ENCODE assay signal across 8 cellular contexts in genomic region chr3:107676469-107677309, GRCh38.
DNase-seq lines count a peak whose midpoint lies in the region; ATAC-seq, FAIRE-seq and TF ChIP-seq lines count a peak whose summit lies in the region.

No MANE protein-coding gene starts in this region.

- CTCF ChIA-PET in K562 (lab: Yijun Ruan, JAX; ENCODE audit: low intra/inter-chr PET ratio) = interaction anchor here (1.0 to 1.4 kb wide), 3 partner anchors 65 to 876 kb away, joined by 3 to 8 read pairs (median 3); no protein-coding TSS in a partner anchor

- 26% methylated on average over 2 of the region's 2 CpGs for WGBS in K562 (ENCODE audit: insufficient coverage, low coverage, missing lambda C conversion rate)
- WGBS in lung, 2 donors = 72 to 76% methylated on average over 2 of the region's 2 CpGs

- TF ChIP-seq CTCF in K562 (IDR thresholded peaks at IDR 0.05 in 2 of 3, conservative IDR thresholded peaks at IDR 0.05 in 1 of 3; ENCODE audit: insufficient read depth in 2 of 3, low read depth in 1 of 3, low read length in 3 of 3) (peak in 2 of 3 experiments; percentile 34 to 52; a peak in 3 of 6 replicates), lung (IDR thresholded peaks at IDR 0.05; ENCODE audit: control extremely low read depth, extremely low read depth) (peak; percentile 6)

- ATAC-seq in Right ventricle myocardium superior (ENCODE audit: poor library complexity) (peak; percentile 58), K562 (no peak), lung (ENCODE audit: insufficient read depth, low FRiP score) (peak; percentile 41)

- DNase-seq in Right ventricle myocardium superior (no peak), cardiac septum (ENCODE audit: low spot score) (no peak), NCI-H2171 (lab: John Stamatoyannopoulos, UW) (peak; percentile 47), K562 (ENCODE audit: extremely low read depth in 1 of 4, low spot score in 3 of 4) (peak in 1 of 4 experiments; percentile 4), lung (ENCODE audit: low spot score) (no peak), amygdala (lab: John Stamatoyannopoulos, UW) (no peak), foreskin melanocyte (no peak)
- DNase-seq in activated effector memory CD4-positive, alpha-beta T cell treated with anti-CD3 and anti-CD28 coated beads, Interleukin-2, amount 50 U/mL, for 16 hours = no peak

- intact Hi-C loops in Right ventricle myocardium superior (cut with DNase I) (no loop called here), cardiac septum (cut with DNase I) (loop anchor here (5.0 kb wide), 1 partner anchor 66 kb away; no protein-coding TSS in a partner anchor), K562 (cut with micrococcal nuclease) (loop anchor here (2.0 to 10.0 kb wide), 3 partner anchors 66 to 442 kb away; no protein-coding TSS in a partner anchor)

- no peak for TF ChIP-seq EP300 in K562 (IDR thresholded peaks at IDR 0.05; ENCODE audit: low read length)

- no peak overlapping the region for H2AFZ ChIP-seq in K562 (ENCODE audit: low read depth, low read length)

- no peak for TF ChIP-seq POLR2A in K562 (conservative IDR thresholded peaks at IDR 0.05)

- POLR2A ChIA-PET in K562 (lab: Yijun Ruan, JAX) = interaction anchor here (0.5 to 1.9 kb wide), 4 partner anchors 14 to 243 kb away, joined by 3 to 5 read pairs (median 4); no protein-coding TSS in a partner anchor

- no peak overlapping the region for H3K4me2 ChIP-seq in K562 (ENCODE audit: insufficient read depth, low read length)

- no peaks in the 10 kb centered on the region for H3K9me1 ChIP-seq in K562 (ENCODE audit: control insufficient read depth, insufficient read depth, low read length)

- no TSS peak for BruUV-seq in K562 (replicated peaks; lab: Mats Ljungman, UMichigan)

- H4K20me1 ChIP-seq in K562 (replicated peaks; ENCODE audit: control insufficient read depth, insufficient read depth, low read length) = 0 out of 2 replicates have a peak, but pooled peaks cover 5% of the 10 kb centered on the region

- no peak overlapping the region for H3K9ac ChIP-seq in K562 (ENCODE audit: insufficient read depth in 1 of 2, low read depth in 2 of 2, low read length in 2 of 2)

- TF ChIP-seq RAD21 in K562 (CRISPR knock-in tag; conservative IDR thresholded peaks at IDR 0.05 in 1 of 2, IDR thresholded peaks at IDR 0.05 in 1 of 2) = peak; percentile 41 to 53; a peak in 3 of 4 replicates

- H3K4me1 ChIP-seq in K562 (replicated peaks in 1 of 2; ENCODE audit: control insufficient read depth in 2 of 2, insufficient read depth in 2 of 2, low read length in 2 of 2) (no peaks in the 10 kb centered on the region), lung (ENCODE audit: control insufficient read depth in 2 of 2, insufficient read depth in 2 of 2, low read length in 2 of 2) (peaks cover 0 to 7% of the 10 kb centered on the region in 2 donors)

- FAIRE-seq in K562 (lab: Jason Lieb, UNC) = no peak

- no peaks in the 10 kb centered on the region for H3K27me3 ChIP-seq in K562 (ENCODE audit: control insufficient read depth in 2 of 2, insufficient read depth in 2 of 2, low read length in 2 of 2)
- H3K27me3 ChIP-seq in lung (ENCODE audit: control insufficient read depth, insufficient read depth) = no peaks in the 10 kb centered on the region

- H3K36me3 ChIP-seq in K562 (ENCODE audit: control insufficient read depth, insufficient read depth, low read length) (no peaks in the 10 kb centered on the region), lung (ENCODE audit: control insufficient read depth in 2 of 2, insufficient read depth in 2 of 2, low read length in 2 of 2) (no peaks in the 10 kb centered on the region)

- H3K79me2 ChIP-seq in K562 (ENCODE audit: control insufficient read depth, insufficient read depth, low read length) = no peaks in the 10 kb centered on the region

- in situ Hi-C loops in K562 (cut with MboI) = no loop called here

- H3K27ac ChIP-seq in K562 (ENCODE audit: extremely low read depth, low read depth, low read length) = no peak overlapping the region
- H3K27ac ChIP-seq in lung (ENCODE audit: low read depth in 1 of 2, low read length in 1 of 2) = no peak overlapping the region

- H3K9me3 ChIP-seq in K562 (replicated peaks; ENCODE audit: control insufficient read depth, insufficient read depth, low read depth, low read length) = no peaks in the 10 kb centered on the region
- no peaks in the 10 kb centered on the region for H3K9me3 ChIP-seq in lung (ENCODE audit: control insufficient read depth in 2 of 2, insufficient read depth in 1 of 2, low read length in 1 of 2)

- H3K4me3 ChIP-seq in K562 = no peak overlapping the region
- no peak overlapping the region for H3K4me3 ChIP-seq in lung

TF ChIP-seq in K562, 482 proteins besides CTCF, POLR2A, EP300 and RAD21:
- no peak for TF ChIP-seq ZNF174 (CRISPR knock-in tag; IDR thresholded peaks at IDR 0.05)
- no peak for TF ChIP-seq MEF2D (tag; conservative IDR thresholded peaks at IDR 0.05; ENCODE audit: low read depth)
- TF ChIP-seq ZNF785 (CRISPR knock-in tag; IDR thresholded peaks at IDR 0.05) = no peak
- TF ChIP-seq PML (IDR thresholded peaks at IDR 0.05; ENCODE audit: low read length) = no peak
- no peak for TF ChIP-seq SMARCB1 (IDR thresholded peaks at IDR 0.05; ENCODE audit: insufficient read length, low read depth)
- no peak for TF ChIP-seq TEAD1 (CRISPR knock-in tag; IDR thresholded peaks at IDR 0.05)
- TF ChIP-seq MAFG (tag; conservative IDR thresholded peaks at IDR 0.05) = no peak
- TF ChIP-seq ZFPM2 (CRISPR knock-in tag; IDR thresholded peaks at IDR 0.05) = no peak
- no peak for TF ChIP-seq SUPT5H (IDR thresholded peaks at IDR 0.05)
- no peak for TF ChIP-seq ZNF584 (CRISPR knock-in tag; IDR thresholded peaks at IDR 0.05; ENCODE audit: low read depth)
- no peak for TF ChIP-seq BRD4 (IDR thresholded peaks at IDR 0.05)
- TF ChIP-seq ZNF696 (CRISPR knock-in tag; conservative IDR thresholded peaks at IDR 0.05) = no peak
- TF ChIP-seq ILK (tag; IDR thresholded peaks at IDR 0.05; ENCODE audit: borderline replicate concordance, low read depth) = no peak
